In genomic region chr2:71922501-71923142, GRCh38 we compare ENCODE assay signal across 20 cellular contexts.
DNase-seq lines count a peak whose midpoint lies in the region; ATAC-seq and TF ChIP-seq lines count a peak whose summit lies in the region.
"Had no signal": no experiment of that assay in that cellular context is flagged by ENCODE, and none has a peak within 500 bp of the region (broad histone marks: within the 10 kb centered on the region; RNA-seq: fewer than 3 reads in every experiment).

No MANE protein-coding gene starts in this region.

- peaks cover 4% of the 10 kb centered on the region for H3K27me3 Mint-ChIP-seq in activated CD4-positive, alpha-beta T cell treated with anti-CD3 and anti-CD28 coated beads, Interleukin-2, amount 10 ng/mL, durations not matched to agents 24 days and 14 days

- no peak overlapping the region for H3K27ac ChIP-seq in WERI-Rb-1
- no peak overlapping the region for H3K27ac ChIP-seq in lung (ENCODE audit: low read depth in 1 of 2, low read length in 1 of 2)
- H3K27ac ChIP-seq: 22Rv1, SJCRH30 had no signal

- H3K4me1 Mint-ChIP-seq in activated CD4-positive, alpha-beta T cell treated with anti-CD3 and anti-CD28 coated beads, Interleukin-2, amount 10 ng/mL, durations not matched to agents 24 days and 14 days = no peaks in the 10 kb centered on the region

- no peaks in the 10 kb centered on the region for H3K36me3 Mint-ChIP-seq in activated CD4-positive, alpha-beta T cell treated with anti-CD3 and anti-CD28 coated beads, Interleukin-2, amount 10 ng/mL, durations not matched to agents 24 days and 14 days (ENCODE audit: low read depth)
- H3K36me3 Mint-ChIP-seq: CD4-positive, alpha-beta memory T cell had no signal

- no peaks in the 10 kb centered on the region for H3K36me3 ChIP-seq in WERI-Rb-1
- H3K36me3 ChIP-seq in lung (ENCODE audit: control insufficient read depth in 2 of 2, insufficient read depth in 2 of 2, low read length in 2 of 2) = no peaks in the 10 kb centered on the region
- H3K36me3 ChIP-seq: SJCRH30 had no signal

- no peak overlapping the region for H3K4me3 ChIP-seq in WERI-Rb-1 (ENCODE audit: low read depth, low read length)
- H3K4me3 ChIP-seq in lung = no peak overlapping the region
- H3K4me3 ChIP-seq: SJCRH30 had no signal

- H3K9me3 ChIP-seq in WERI-Rb-1 (ENCODE audit: severe bottlenecking) = peaks cover 5% of the 10 kb centered on the region
- no peaks in the 10 kb centered on the region for H3K9me3 ChIP-seq in lung (ENCODE audit: control insufficient read depth in 2 of 2, insufficient read depth in 1 of 2, low read length in 1 of 2)

- H3K4me3 Mint-ChIP-seq in activated CD4-positive, alpha-beta T cell treated with anti-CD3 and anti-CD28 coated beads, Interleukin-2, amount 10 ng/mL, durations not matched to agents 24 days and 14 days = no peak overlapping the region

- WGBS in lung, 2 donors = 87 to 95% methylated on average over 7 of the region's 7 CpGs

- intact Hi-C loops in activated CD4-positive, alpha-beta T cell treated with anti-CD3 and anti-CD28 coated beads, Interleukin-2, amount 10 ng/mL, durations not matched to agents 24 days and 14 days (cut with micrococcal nuclease) = no loop called here

- ATAC-seq in lung (ENCODE audit: insufficient read depth, low FRiP score) = no peak
- ATAC-seq: HCT116 had no signal

- H3K9me3 Mint-ChIP-seq in activated CD4-positive, alpha-beta T cell treated with anti-CD3 and anti-CD28 coated beads, Interleukin-2, amount 10 ng/mL, durations not matched to agents 24 days and 14 days = no peaks in the 10 kb centered on the region

- no peak overlapping the region for H3K27ac Mint-ChIP-seq in activated CD4-positive, alpha-beta T cell treated with anti-CD3 and anti-CD28 coated beads, Interleukin-2, amount 10 ng/mL, durations not matched to agents 24 days and 14 days
- H3K27ac Mint-ChIP-seq: CD4-positive, alpha-beta memory T cell had no signal

- no peaks in the 10 kb centered on the region for H3K27me3 ChIP-seq in WERI-Rb-1 (ENCODE audit: insufficient read depth, low read depth, severe bottlenecking)
- no peaks in the 10 kb centered on the region for H3K27me3 ChIP-seq in lung (ENCODE audit: control insufficient read depth, insufficient read depth)
- H3K27me3 ChIP-seq: SJCRH30 had no signal

- no peak for TF ChIP-seq CTCF in WERI-Rb-1 (IDR thresholded peaks at IDR 0.05; ENCODE audit: low read depth, low read length)
- no peak for TF ChIP-seq CTCF in lung (IDR thresholded peaks at IDR 0.05; ENCODE audit: control extremely low read depth, extremely low read depth)

- H3K4me1 ChIP-seq in lung (ENCODE audit: control insufficient read depth in 2 of 2, insufficient read depth in 2 of 2, low read length in 2 of 2) = no peaks in the 10 kb centered on the region
- H3K4me1 ChIP-seq: SJCRH30 had no signal

- peak; percentile 35 for DNase-seq in activated CD4-positive, alpha-beta T cell treated with anti-CD3 and anti-CD28 coated beads, Interleukin-2, amount 10 ng/mL, durations not matched to agents 24 days and 14 days
- DNase-seq in activated CD4-positive, alpha-beta T cell treated with anti-CD3 and anti-CD28 coated beads, Interleukin-2, amount 50 U/mL, for 1 hour = no peak
- peak; percentile 5 for DNase-seq in WERI-Rb-1
- DNase-seq in lung (ENCODE audit: low spot score) = peak; percentile 27
- peak; percentile 11 for DNase-seq in stimulated activated CD8-positive, alpha-beta memory T cell treated with anti-CD3 and anti-CD28 coated beads, Interleukin-4, amount 100 ng/mL, for 48 hours
- DNase-seq in HT-29 (ENCODE audit: low spot score) = no peak
- no peak for DNase-seq in NCI-H1694 (lab: John Stamatoyannopoulos, UW)
- no peak for DNase-seq in iPS-NIHi11 (ENCODE audit: low spot score)
- DNase-seq: CD4-positive, alpha-beta memory T cell; KBM-7; MV-4-11; NCI-H1417 treated with DMSO at 0.1 percent for 48 hours; NCI-H2029 treated with DMSO at 0.1 percent for 48 hours; NCI-H2171 treated with DMSO at 0.1 percent for 48 hours; NCI-H446 treated with DMSO at 0.1 percent for 48 hours; NCI-H748 treated with DMSO at 0.1 percent for 48 hours; OCI-M1; SJCRH30 had no signal

Comparison
In these comparisons a context has a peak if more than half of its experiments do, and no peak if none do; other contexts are left out.
1. DNase-seq: peak in activated CD4-positive, alpha-beta T cell treated with anti-CD3 and anti-CD28 coated beads, Interleukin-2, amount 10 ng/mL, durations not matched to agents 24 days and 14 days (single experiment), WERI-Rb-1 (single experiment), lung (single experiment) and stimulated activated CD8-positive, alpha-beta memory T cell treated with anti-CD3 and anti-CD28 coated beads, Interleukin-4, amount 100 ng/mL, for 48 hours (single experiment); none in activated CD4-positive, alpha-beta T cell treated with anti-CD3 and anti-CD28 coated beads, Interleukin-2, amount 50 U/mL, for 1 hour (single experiment), HT-29 (single experiment), NCI-H1694 (single experiment) and iPS-NIHi11 (single experiment).